2 cellular contexts compared by ENCODE assay signal in genomic region chr15:73538563-73539211, GRCh38.
TF ChIP-seq lines count a peak whose summit lies in the region.

No MANE protein-coding gene starts in this region.

TF ChIP-seq in HCT116, 20 proteins besides CTCF, POLR2A, EP300 and RAD21:
- TF ChIP-seq ZFX (IDR thresholded peaks at IDR 0.05) (no peak), SRF (IDR thresholded peaks at IDR 0.05; ENCODE audit: low read depth) (no peak), EZH2phosphoT487 (IDR thresholded peaks at IDR 0.05; ENCODE audit: borderline replicate concordance) (no peak), ZNF274 (IDR thresholded peaks at IDR 0.05; ENCODE audit: low read depth, low read length) (no peak), JUND (IDR thresholded peaks at IDR 0.05) (no peak), REST (IDR thresholded peaks at IDR 0.05; ENCODE audit: low read depth) (no peak), POLR2AphosphoS5 (IDR thresholded peaks at IDR 0.05; ENCODE audit: low read depth, low read length) (no peak), ZBTB33 (IDR thresholded peaks at IDR 0.05; ENCODE audit: extremely low read depth, insufficient replicate concordance, low read length) (no peak), EGR1 (IDR thresholded peaks at IDR 0.05; ENCODE audit: low read depth) (no peak), SIN3A (IDR thresholded peaks at IDR 0.05; ENCODE audit: low read depth) (no peak), EZH2 (IDR thresholded peaks at IDR 0.05) (no peak), ATF3 (IDR thresholded peaks at IDR 0.05) (no peak), ELF1 (IDR thresholded peaks at IDR 0.05; ENCODE audit: borderline replicate concordance, low read depth) (no peak), YY1 (IDR thresholded peaks at IDR 0.05; ENCODE audit: extremely low read depth, insufficient replicate concordance, low read depth, low read length) (no peak), FOSL1 (IDR thresholded peaks at IDR 0.05; ENCODE audit: low read depth) (no peak)

TF ChIP-seq in endothelial cell of umbilical vein, 7 proteins besides CTCF, POLR2A, EP300 and RAD21:
- TF ChIP-seq MYC (IDR thresholded peaks at IDR 0.05; ENCODE audit: low read depth, low read length): no peak
- TF ChIP-seq POLR2AphosphoS5 (IDR thresholded peaks at IDR 0.05; ENCODE audit: insufficient read depth, low read depth, low read length): no peak
- TF ChIP-seq MAX (IDR thresholded peaks at IDR 0.05; ENCODE audit: insufficient read depth, insufficient read length): no peak
- no peak for TF ChIP-seq JUN (IDR thresholded peaks at IDR 0.05; ENCODE audit: borderline replicate concordance, insufficient read depth, insufficient read length, low read depth)
- TF ChIP-seq EZH2 (IDR thresholded peaks at IDR 0.05; ENCODE audit: borderline replicate concordance, low read depth, low read length, severe bottlenecking): no peak
- no peak for TF ChIP-seq GATA2 (IDR thresholded peaks at IDR 0.05; ENCODE audit: insufficient read depth, insufficient read length, low read depth, low read length)
- no peak for TF ChIP-seq FOS (IDR thresholded peaks at IDR 0.05; ENCODE audit: borderline replicate concordance, insufficient read depth, low read length)
